24 cellular contexts compared by ENCODE assay signal in the genomic region with DNA sequence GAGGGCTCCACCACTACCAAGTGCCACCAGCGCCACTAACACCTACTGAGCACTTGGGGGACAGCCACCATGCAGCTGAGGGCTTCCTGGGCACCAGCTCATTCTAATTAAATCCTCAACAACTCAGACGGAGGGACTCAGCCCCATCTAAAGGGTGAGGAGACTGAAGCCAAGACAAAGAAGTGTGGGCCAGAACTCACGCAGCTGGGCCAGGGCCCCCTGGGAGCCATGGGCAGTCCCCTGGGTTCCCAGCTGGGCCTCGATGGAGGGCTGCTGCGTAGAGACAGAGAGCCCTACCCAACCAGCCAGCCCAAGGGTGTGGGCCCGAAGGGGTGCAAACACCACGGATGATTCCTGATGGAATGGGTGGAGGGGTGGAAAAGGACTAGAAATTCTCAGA.
"Had no signal": no experiment of that assay in that cellular context is flagged by ENCODE, and none has a peak within 500 bp of the region (broad histone marks: within the 10 kb centered on the region; RNA-seq: fewer than 3 reads in every experiment).

No MANE protein-coding gene starts in this region.

- ATAC-seq: gastroesophageal sphincter, left cardiac atrium, lower lobe of right lung had no signal

- H2AFZ ChIP-seq: neural progenitor cell, parathyroid adenoma had no signal

- H3K9me3 ChIP-seq: esophagus squamous epithelium, gastroesophageal sphincter, left ventricle myocardium inferior, lower lobe of right lung, sigmoid colon, suprapubic skin, thyroid gland, upper lobe of left lung, uterus had no signal

- H3K9ac ChIP-seq: neural progenitor cell, parathyroid adenoma had no signal

- H3K36me3 Mint-ChIP-seq: natural killer cell had no signal

- H3K27me3 Mint-ChIP-seq: memory B cell had no signal

- H3K4me2 ChIP-seq: neural progenitor cell had no signal

- H3K27me3 ChIP-seq: esophagus squamous epithelium, gastroesophageal sphincter, neural progenitor cell, sigmoid colon, suprapubic skin, thyroid gland, upper lobe of left lung, uterus had no signal

- H3K4me3 Mint-ChIP-seq: immature natural killer cell, memory B cell, mesothelial cell of epicardium had no signal

- DNase-seq: effector memory CD4-positive, alpha-beta T cell; esophagus squamous epithelium; foreskin fibroblast; glutamatergic neuron; immature natural killer cell; left cardiac atrium; left ventricle myocardium inferior; lower lobe of right lung; natural killer cell; occipital lobe; sigmoid colon; stimulated activated CD4-positive, alpha-beta T cell treated with anti-CD3 and anti-CD28 coated beads, Interleukin-12 subunit alpha, Interleukin-12 subunit beta, amount 100 ng/mL, for 4 hours; stimulated activated naive CD4-positive, alpha-beta T cell treated with Interleukin-2 at 50 U/mL for 16 hours; thyroid gland; upper lobe of left lung; uterus had no signal

- H3K9me3 Mint-ChIP-seq: immature natural killer cell, memory B cell, mesothelial cell of epicardium, natural killer cell, neural progenitor cell had no signal

- H3K36me3 ChIP-seq: uterus had no signal

- H3K27ac Mint-ChIP-seq: memory B cell, mesothelial cell of epicardium, natural killer cell had no signal

- H3K27ac ChIP-seq: epithelial cell of prostate, gastroesophageal sphincter, lower lobe of right lung, neural progenitor cell, parathyroid adenoma, suprapubic skin, thyroid gland, uterus had no signal

- H3K4me1 ChIP-seq: neural progenitor cell, parathyroid adenoma, thyroid gland, uterus had no signal

- H3K4me3 ChIP-seq: esophagus squamous epithelium, gastroesophageal sphincter, left ventricle myocardium inferior, lower lobe of right lung, neural progenitor cell, sigmoid colon, skin epidermis, suprapubic skin, thyroid gland, upper lobe of left lung, uterus had no signal
